28 cellular contexts compared by ENCODE assay signal in genomic region chr14:93337143-93337753, GRCh38. TPM values are rescaled to one million over a fixed set of nuclear protein-coding genes. Genes with fewer than 3 reads are reported as not detected.
DNase-seq lines count a peak whose midpoint lies in the region; ATAC-seq and TF ChIP-seq lines count a peak whose summit lies in the region.
"Had no signal": no experiment of that assay in that cellular context is flagged by ENCODE, and none has a peak within 500 bp of the region (broad histone marks: within the 10 kb centered on the region; RNA-seq: fewer than 3 reads in every experiment).

No MANE protein-coding gene starts in this region.

- DNase-seq in NK-92 treated with Interleukin-12 subunit alpha and Interleukin-12 subunit beta, amount 100 ng/mL, for 24 hours (lab: John Stamatoyannopoulos, UW) = peak; percentile 30
- DNase-seq in NK-92 (lab: John Stamatoyannopoulos, UW; ENCODE audit: unreplicated experiment) (no peak), OCI-M1 (lab: John Stamatoyannopoulos, UW) (no peak), AG08395 (ENCODE audit: low spot score) (no peak), sigmoid colon (no peak)
- DNase-seq in stimulated activated CD4-positive, alpha-beta T cell treated with anti-CD3 and anti-CD28 coated beads, Interleukin-4, amount 100 ng/mL, for 24 hours = peak; percentile 7
- no peak for DNase-seq in stimulated activated CD4-positive, alpha-beta T cell treated with anti-CD3 and anti-CD28 coated beads, Interleukin-2, amount 100 ng/mL, for 24 hours
- DNase-seq in activated naive CD8-positive, alpha-beta T cell treated with anti-CD3 and anti-CD28 coated beads, Interleukin-2, amount 50 U/mL, for 24 hours = peak; percentile 30
- DNase-seq: activated CD4-positive, CD25-positive, alpha-beta regulatory T cell; activated CD8-positive, alpha-beta memory T cell treated with anti-CD3 and anti-CD28 coated beads for 24 hours; activated naive CD4-positive, alpha-beta T cell; activated T-cell treated with anti-CD3 and anti-CD28 coated beads, Interleukin-2, amount 50 U/mL, for 1 hour; AML-193; CD8-positive, alpha-beta T cell; GOT3; islet precursor cell; left ventricle myocardium inferior; NCI-H1048; NCI-H1694; NCI-H524; right cardiac atrium; SIG-M5; stomach; SW 1271; thyroid gland had no signal

- no peak overlapping the region for H3K4me3 ChIP-seq in sigmoid colon
- H3K4me3 ChIP-seq: breast epithelium, left ventricle myocardium inferior, stomach, thyroid gland had no signal

- TF ChIP-seq EP300 in sigmoid colon (IDR thresholded peaks at IDR 0.05) = no peak

- 88 to 95% methylated on average over 4 of the region's 4 CpGs for WGBS in sigmoid colon, 2 donors

- H3K4me3 Mint-ChIP-seq in activated naive CD8-positive, alpha-beta T cell treated with anti-CD3 and anti-CD28 coated beads, Interleukin-2, amount 50 U/mL, for 24 hours = no peak overlapping the region
- H3K4me3 Mint-ChIP-seq: CD8-positive, alpha-beta T cell had no signal

- H3K9me3 Mint-ChIP-seq in activated naive CD8-positive, alpha-beta T cell treated with anti-CD3 and anti-CD28 coated beads, Interleukin-2, amount 50 U/mL, for 24 hours = no peaks in the 10 kb centered on the region
- H3K9me3 Mint-ChIP-seq: CD8-positive, alpha-beta T cell had no signal

- no peak for TF ChIP-seq CTCF in sigmoid colon (IDR thresholded peaks at IDR 0.05)

- H3K27me3 Mint-ChIP-seq in activated naive CD8-positive, alpha-beta T cell treated with anti-CD3 and anti-CD28 coated beads, Interleukin-2, amount 50 U/mL, for 24 hours = no peaks in the 10 kb centered on the region

- peak; percentile 48 for ATAC-seq in activated naive CD8-positive, alpha-beta T cell treated with anti-CD3 and anti-CD28 coated beads, Interleukin-2, amount 50 U/mL, for 24 hours
- ATAC-seq: CD8-positive, alpha-beta T cell; right cardiac atrium had no signal

- H3K4me1 ChIP-seq in sigmoid colon = peaks cover 0 to 9% (median 7%) of the 10 kb centered on the region in 4 donors
- H3K4me1 ChIP-seq: breast epithelium had no signal

- no peaks in the 10 kb centered on the region for H3K36me3 ChIP-seq in sigmoid colon
- H3K36me3 ChIP-seq: breast epithelium, stomach, thyroid gland had no signal

- intact Hi-C loops in sigmoid colon (cut with DNase I) = no loop called here

- peaks cover 3% of the 10 kb centered on the region for H3K36me3 Mint-ChIP-seq in activated naive CD8-positive, alpha-beta T cell treated with anti-CD3 and anti-CD28 coated beads, Interleukin-2, amount 50 U/mL, for 24 hours (ENCODE audit: low read depth)

- H3K9me3 ChIP-seq in sigmoid colon = peaks cover 0 to 5% (median 0%) of the 10 kb centered on the region in 4 donors
- H3K9me3 ChIP-seq: thyroid gland had no signal

- no peak overlapping the region for H3K27ac Mint-ChIP-seq in activated naive CD8-positive, alpha-beta T cell treated with anti-CD3 and anti-CD28 coated beads, Interleukin-2, amount 50 U/mL, for 24 hours
- H3K27ac Mint-ChIP-seq: CD8-positive, alpha-beta T cell had no signal

- H3K27me3 ChIP-seq in sigmoid colon = no peaks in the 10 kb centered on the region
- H3K27me3 ChIP-seq: breast epithelium, stomach, thyroid gland had no signal

- H3K27ac ChIP-seq in sigmoid colon = no peak overlapping the region
- H3K27ac ChIP-seq: breast epithelium, left ventricle myocardium inferior, stomach, thyroid gland had no signal

- H3K4me1 Mint-ChIP-seq in activated naive CD8-positive, alpha-beta T cell treated with anti-CD3 and anti-CD28 coated beads, Interleukin-2, amount 50 U/mL, for 24 hours = peaks cover 18% of the 10 kb centered on the region

- TF ChIP-seq POLR2A in sigmoid colon (IDR thresholded peaks at IDR 0.05) = no peak

RNA-seq across cellular contexts. Expression of gene BTBD7, which starts 4.4 kb away (rescaled TPM):
- 10 to 100 TPM; 30.3 to 50.7 (median 43.3) TPM for total RNA-seq in sigmoid colon
- 10 to 100 TPM in 2 of 3 donors, 1 to 10 TPM in 1; 7.8 to 12.0 (median 11.1) TPM for polyA plus RNA-seq in sigmoid colon

RNA-seq across cellular contexts. Expression of gene COX8C, which starts 9.7 kb away (rescaled TPM):
- not detected for total RNA-seq in sigmoid colon
- polyA plus RNA-seq in sigmoid colon = not detected
- total RNA-seq: breast epithelium; CD8-positive, alpha-beta T cell; mesenteric fat pad; myocyte; stomach; thyroid gland had no signal
- polyA plus RNA-seq: stomach had no signal

Comparison
In these comparisons a context has a peak if more than half of its experiments do, and no peak if none do; other contexts are left out.
1. DNase-seq: peak in NK-92 treated with Interleukin-12 subunit alpha and Interleukin-12 subunit beta, amount 100 ng/mL, for 24 hours (single experiment), stimulated activated CD4-positive, alpha-beta T cell treated with anti-CD3 and anti-CD28 coated beads, Interleukin-4, amount 100 ng/mL, for 24 hours (single experiment) and activated naive CD8-positive, alpha-beta T cell treated with anti-CD3 and anti-CD28 coated beads, Interleukin-2, amount 50 U/mL, for 24 hours (single experiment); none in NK-92 (single experiment), stimulated activated CD4-positive, alpha-beta T cell treated with anti-CD3 and anti-CD28 coated beads, Interleukin-2, amount 100 ng/mL, for 24 hours (0 of 2), OCI-M1 (single experiment), AG08395 (single experiment) and sigmoid colon (single experiment).